Comparison of ENCODE assay signal across 1 cellular context in the genomic region with DNA sequence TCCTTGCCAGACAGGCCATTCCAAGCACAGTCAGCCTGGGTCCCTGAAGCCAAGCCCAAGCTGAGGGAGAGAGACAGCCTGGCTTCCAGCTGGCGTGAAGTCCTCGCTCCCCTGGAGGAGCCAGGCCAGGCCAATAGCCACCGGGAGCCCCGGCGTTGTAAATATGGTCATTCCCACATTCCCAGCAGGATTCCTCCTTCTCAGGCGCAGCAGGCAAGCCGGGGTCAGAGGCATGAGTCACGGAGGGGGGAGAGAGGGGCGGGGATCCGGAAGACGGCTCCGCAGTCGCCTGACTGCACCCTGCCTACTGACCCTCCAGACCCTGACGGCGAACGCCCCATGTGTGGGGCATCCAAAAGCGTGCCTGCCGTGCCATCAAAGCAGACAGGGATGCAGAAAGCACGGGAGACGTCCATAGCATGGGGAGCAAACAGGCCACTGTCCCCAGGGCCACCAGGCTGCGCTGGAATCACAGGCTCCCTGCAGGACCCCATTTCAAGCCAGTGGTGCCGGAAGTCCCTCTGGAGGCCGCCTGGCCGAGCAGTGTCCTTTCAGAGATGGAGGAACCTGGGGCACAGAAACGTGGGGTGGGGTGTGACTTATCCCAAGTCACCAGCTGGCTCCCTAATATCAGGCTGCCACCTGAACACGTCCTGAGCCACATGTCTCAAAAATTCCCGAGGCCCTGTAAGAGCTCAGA.
TF ChIP-seq lines count a peak whose summit lies in the region.

No MANE protein-coding gene starts in this region.

TF ChIP-seq in HepG2, 621 proteins besides CTCF, POLR2A, EP300 and RAD21 (continued from another document):
- no peak for TF ChIP-seq ZNF768 (CRISPR knock-in tag; IDR thresholded peaks at IDR 0.05)
